In the genomic region with DNA sequence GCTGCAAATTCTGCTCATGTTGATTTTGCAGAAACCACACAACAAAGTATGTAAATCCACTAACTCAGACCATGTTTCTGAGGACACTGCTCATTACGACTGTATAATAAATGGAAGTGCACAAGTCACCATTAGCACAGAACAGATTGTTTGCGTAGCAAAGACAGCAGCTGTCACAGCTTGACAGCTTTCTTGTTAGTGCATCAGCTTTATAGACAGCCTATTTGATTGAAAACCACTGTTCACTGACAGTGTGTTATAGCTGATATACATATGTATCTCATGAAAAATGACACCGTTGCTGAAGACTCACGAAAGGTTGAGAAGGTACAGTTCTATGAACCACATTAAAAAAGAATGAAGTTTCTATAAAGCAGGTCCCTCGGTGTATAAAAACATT, we compare ENCODE assay signal across 16 cellular contexts.
"Had no signal": no experiment of that assay in that cellular context is flagged by ENCODE, and none has a peak within 500 bp of the region (broad histone marks: within the 10 kb centered on the region; RNA-seq: fewer than 3 reads in every experiment).

No MANE protein-coding gene starts in this region.

- H3K9me3 ChIP-seq: neutrophil, transverse colon had no signal

- H3K4me1 ChIP-seq: transverse colon had no signal

- DNase-seq: activated CD4-positive, alpha-beta memory T cell treated with anti-CD3 and anti-CD28 coated beads for 36 hours; activated CD4-positive, alpha-beta T cell treated with anti-CD3 and anti-CD28 coated beads for 1 hour; activated effector memory CD4-positive, alpha-beta T cell treated with anti-CD3 and anti-CD28 coated beads, Interleukin-2, amount 50 U/mL, for 16 hours; activated T-cell treated with anti-CD3 and anti-CD28 coated beads, Interleukin-2, amount 50 U/mL, for 4 hours; brain microvascular endothelial cell; cerebellar nuclear complex; dermis blood vessel endothelial cell; hypothalamus; midbrain; T-helper 9 cell; transverse colon had no signal

- H3K4me3 ChIP-seq: lung, smooth muscle cell, transverse colon had no signal

- H3K27ac Mint-ChIP-seq: activated CD4-positive, alpha-beta memory T cell treated with anti-CD3 and anti-CD28 coated beads for 36 hours; activated naive CD8-positive, alpha-beta T cell; stimulated activated effector memory CD8-positive, alpha-beta T cell treated with anti-CD3 and anti-CD28 coated beads, Interleukin-12 subunit alpha, Interleukin-12 subunit beta, amount 100 ng/mL, for 72 hours had no signal

- H3K4me1 Mint-ChIP-seq: stimulated activated effector memory CD8-positive, alpha-beta T cell treated with anti-CD3 and anti-CD28 coated beads, Interleukin-12 subunit alpha, Interleukin-12 subunit beta, amount 100 ng/mL, for 72 hours had no signal

- H3K4me3 Mint-ChIP-seq: activated CD4-positive, alpha-beta memory T cell treated with anti-CD3 and anti-CD28 coated beads for 36 hours; activated naive CD8-positive, alpha-beta T cell; activated T-cell treated with anti-CD3 and anti-CD28 coated beads, Interleukin-2, amount 50 U/mL, for 4 hours; stimulated activated effector memory CD8-positive, alpha-beta T cell treated with anti-CD3 and anti-CD28 coated beads, Interleukin-12 subunit alpha, Interleukin-12 subunit beta, amount 100 ng/mL, for 72 hours had no signal

- H3K36me3 ChIP-seq: brain microvascular endothelial cell, neutrophil, transverse colon had no signal

- ATAC-seq: activated T-cell treated with anti-CD3 and anti-CD28 coated beads, Interleukin-2, amount 50 U/mL, for 4 hours; stimulated activated effector memory CD8-positive, alpha-beta T cell treated with anti-CD3 and anti-CD28 coated beads, Interleukin-12 subunit alpha, Interleukin-12 subunit beta, amount 100 ng/mL, for 72 hours had no signal

- H3K27me3 Mint-ChIP-seq: activated CD4-positive, alpha-beta memory T cell treated with anti-CD3 and anti-CD28 coated beads for 36 hours; activated naive CD8-positive, alpha-beta T cell had no signal

- H3K27me3 ChIP-seq: brain microvascular endothelial cell, neutrophil, transverse colon had no signal

- H3K27ac ChIP-seq: brain microvascular endothelial cell, neutrophil, transverse colon had no signal

- H3K36me3 Mint-ChIP-seq: activated CD4-positive, alpha-beta memory T cell treated with anti-CD3 and anti-CD28 coated beads for 36 hours; activated naive CD8-positive, alpha-beta T cell; stimulated activated effector memory CD8-positive, alpha-beta T cell treated with anti-CD3 and anti-CD28 coated beads, Interleukin-12 subunit alpha, Interleukin-12 subunit beta, amount 100 ng/mL, for 72 hours had no signal
